In genomic region chr1:221439008-221439733, GRCh38 we compare ENCODE assay signal across 8 cellular contexts.
DNase-seq lines count a peak whose midpoint lies in the region; ATAC-seq lines count a peak whose summit lies in the region.

No MANE protein-coding gene starts in this region.

- ATAC-seq in GM21723 (IDR thresholded peaks at IDR 0.05; ENCODE audit: unreplicated experiment) = peak; percentile 93

- DNase-seq in Daoy (ENCODE audit: low read depth) (peak; percentile 96), M059J (ENCODE audit: low read depth) (peak; percentile 96), glomerular endothelial cell (ENCODE audit: extremely low read depth, low read depth, low spot score) (peak; percentile 72), NCI-H526 (lab: John Stamatoyannopoulos, UW) (no peak), NCI-H1092 (lab: John Stamatoyannopoulos, UW) (no peak)
- DNase-seq in activated CD8-positive, alpha-beta memory T cell treated with anti-CD3 and anti-CD28 coated beads, Interleukin-2, amount 50 U/mL, for 4 hours = peak; percentile 25
- peak; percentile 55 to 64 for DNase-seq in stimulated activated CD8-positive, alpha-beta memory T cell treated with anti-CD3 and anti-CD28 coated beads, Interleukin-15, amount 100 ng/mL, for 48 hours (ENCODE audit: low read depth in 2 of 2)

Comparison
In these comparisons a context has a peak if more than half of its experiments do, and no peak if none do; other contexts are left out.
1. DNase-seq: peak in Daoy (single experiment), M059J (single experiment), activated CD8-positive, alpha-beta memory T cell treated with anti-CD3 and anti-CD28 coated beads, Interleukin-2, amount 50 U/mL, for 4 hours (single experiment), glomerular endothelial cell (single experiment) and stimulated activated CD8-positive, alpha-beta memory T cell treated with anti-CD3 and anti-CD28 coated beads, Interleukin-15, amount 100 ng/mL, for 48 hours (2 of 2); none in NCI-H526 (0 of 2) and NCI-H1092 (single experiment).